Comparison of ENCODE assay signal across 13 cellular contexts in genomic region chr14:75267141-75267601, GRCh38. TPM values are rescaled to one million over a fixed set of nuclear protein-coding genes. Genes with fewer than 3 reads are reported as not detected.
A peak's percentile ranks its signal among the peaks of the same experiment; 100 is the strongest.
DNase-seq lines count a peak whose midpoint lies in the region; ATAC-seq and TF ChIP-seq lines count a peak whose summit lies in the region.
"Had no signal": no experiment of that assay in that cellular context is flagged by ENCODE, and none has a peak within 500 bp of the region (broad histone marks: within the 10 kb centered on the region; RNA-seq: fewer than 3 reads in every experiment).

No MANE protein-coding gene starts in this region.

- CTCF ChIA-PET in WTC11 (lab: Charles Lee) = interaction anchor here (0.7 to 1.0 kb wide), 2 partner anchors 8 to 28 kb away, joined by 3 read pairs; no protein-coding TSS in a partner anchor

- H3K27me3 ChIP-seq in vagina = no peaks in the 10 kb centered on the region

- TF ChIP-seq POLR2A in vagina (IDR thresholded peaks at IDR 0.05) = no peak

- peak; percentile 36 for ATAC-seq in WTC11
- ATAC-seq: K562 had no signal

- DNase-seq in WTC11 (ENCODE audit: low spot score) = no peak
- DNase-seq in foreskin fibroblast = peak; percentile 22 to 49
- no peak for DNase-seq in osteocyte (ENCODE audit: extremely low spot score, unreplicated experiment)
- DNase-seq in vagina (ENCODE audit: extremely low spot score in 2 of 2) = no peak
- no peak for DNase-seq in stimulated activated CD4-positive, alpha-beta T cell treated with anti-CD3 and anti-CD28 coated beads, Interleukin-4, amount 100 ng/mL, for 1 hour
- no peak for DNase-seq in ACHN
- no peak for DNase-seq in posterior cingulate gyrus
- DNase-seq: activated T-cell treated with anti-CD3 and anti-CD28 coated beads, Interleukin-2, amount 50 U/mL, for 24 hours; GF-D8; naive B cell; NCI-H345 had no signal

- TF ChIP-seq CTCF in WTC11 (IDR thresholded peaks at IDR 0.05) (no peak), foreskin fibroblast (IDR thresholded peaks at IDR 0.05; ENCODE audit: low read depth, low read length) (no peak), osteocyte (IDR thresholded peaks at IDR 0.05) (no peak), vagina (IDR thresholded peaks at IDR 0.05) (no peak)

- H3K4me3 Mint-ChIP-seq in WTC11 = no peak overlapping the region
- H3K4me3 Mint-ChIP-seq in osteocyte (ENCODE audit: unreplicated experiment) = peak overlapping the region; percentile 38
- H3K4me3 Mint-ChIP-seq: activated T-cell treated with anti-CD3 and anti-CD28 coated beads, Interleukin-2, amount 50 U/mL, for 24 hours; naive B cell; T-helper 1 cell treated with Interleukin-12 subunit alpha and Interleukin-12 subunit beta and Interleukin-4 antibody, amounts not matched to agents 30 μg/mL and 1 μg/mL, for 36 hours had no signal

- H3K4me3 ChIP-seq in foreskin fibroblast (ENCODE audit: low read depth in 1 of 2, low read length in 2 of 2) = no peak overlapping the region
- no peak overlapping the region for H3K4me3 ChIP-seq in vagina
- H3K4me3 ChIP-seq: K562 had no signal

- peaks cover 20% of the 10 kb centered on the region for H3K4me1 Mint-ChIP-seq in WTC11
- H3K4me1 Mint-ChIP-seq in osteocyte (ENCODE audit: unreplicated experiment) = peaks cover 27% of the 10 kb centered on the region

- H3K27ac ChIP-seq in vagina = peak overlapping the region; percentile 74

- no peaks in the 10 kb centered on the region for H3K36me3 ChIP-seq in vagina

- H3K36me3 Mint-ChIP-seq in WTC11 (no peaks in the 10 kb centered on the region), osteocyte (ENCODE audit: unreplicated experiment) (no peaks in the 10 kb centered on the region)
- H3K36me3 Mint-ChIP-seq: naive B cell had no signal

- H3K27ac Mint-ChIP-seq in WTC11 = peak overlapping the region; percentile 31
- peak overlapping the region; percentile 92 for H3K27ac Mint-ChIP-seq in osteocyte (ENCODE audit: unreplicated experiment)
- H3K27ac Mint-ChIP-seq: activated T-cell treated with anti-CD3 and anti-CD28 coated beads, Interleukin-2, amount 50 U/mL, for 24 hours; T-helper 1 cell treated with Interleukin-12 subunit alpha and Interleukin-12 subunit beta and Interleukin-4 antibody, amounts not matched to agents 30 μg/mL and 1 μg/mL, for 36 hours had no signal

- H3K9me3 Mint-ChIP-seq in WTC11 (no peaks in the 10 kb centered on the region), osteocyte (ENCODE audit: unreplicated experiment) (no peaks in the 10 kb centered on the region)
- H3K9me3 Mint-ChIP-seq: activated T-cell treated with anti-CD3 and anti-CD28 coated beads, Interleukin-2, amount 50 U/mL, for 24 hours; naive B cell; T-helper 1 cell treated with Interleukin-12 subunit alpha and Interleukin-12 subunit beta and Interleukin-4 antibody, amounts not matched to agents 30 μg/mL and 1 μg/mL, for 36 hours had no signal

- in situ Hi-C loops in ACHN (cut with HindIII; ENCODE audit: low pct_ligation_motif_present, low pct_unique_long_range_greater_than_20kb, low sequenced_read_pairs) = no loop called here

- POLR2A ChIA-PET in WTC11 (lab: Charles Lee) = interaction anchor here (0.7 to 1.7 kb wide), 8 partner anchors 8 to 1250 kb away, joined by 4 to 12 read pairs (median 6); partner anchors contain the start of gene FOS

- no peaks in the 10 kb centered on the region for H3K9me3 ChIP-seq in vagina

- H3K27me3 Mint-ChIP-seq in WTC11 (ENCODE audit: low read depth) (no peaks in the 10 kb centered on the region), osteocyte (ENCODE audit: unreplicated experiment) (no peaks in the 10 kb centered on the region)
- H3K27me3 Mint-ChIP-seq: activated T-cell treated with anti-CD3 and anti-CD28 coated beads, Interleukin-2, amount 50 U/mL, for 24 hours had no signal

- H3K4me1 ChIP-seq in vagina = peaks cover 19% of the 10 kb centered on the region

- intact Hi-C loops in vagina (cut with DNase I) (no loop called here), posterior cingulate gyrus (cut with DNase I) (no loop called here)

TF ChIP-seq in WTC11, 78 proteins besides CTCF, POLR2A, EP300 and RAD21:
- TF ChIP-seq NFATC4 (CRISPR knock-in tag; IDR thresholded peaks at IDR 0.05) = no peak
- no peak for TF ChIP-seq OVOL2 (CRISPR knock-in tag; IDR thresholded peaks at IDR 0.05; ENCODE audit: borderline replicate concordance)
- TF ChIP-seq ZSCAN18 (CRISPR knock-in tag; IDR thresholded peaks at IDR 0.05) = no peak
- no peak for TF ChIP-seq IRF2 (CRISPR knock-in tag; IDR thresholded peaks at IDR 0.05; ENCODE audit: borderline replicate concordance, low read depth)
- TF ChIP-seq FOXJ3 (CRISPR knock-in tag; IDR thresholded peaks at IDR 0.05; ENCODE audit: borderline replicate concordance) = no peak
- no peak for TF ChIP-seq ZNF219 (CRISPR knock-in tag; IDR thresholded peaks at IDR 0.05; ENCODE audit: borderline replicate concordance)
- no peak for TF ChIP-seq PRRX2 (CRISPR knock-in tag; IDR thresholded peaks at IDR 0.05)
- no peak for TF ChIP-seq KAT7 (CRISPR knock-in tag; IDR thresholded peaks at IDR 0.05; ENCODE audit: borderline replicate concordance)
- TF ChIP-seq MAX (CRISPR knock-in tag; IDR thresholded peaks at IDR 0.05) = no peak
- no peak for TF ChIP-seq ETV6 (CRISPR knock-in tag; IDR thresholded peaks at IDR 0.05)
- no peak for TF ChIP-seq ESRRA (CRISPR knock-in tag; IDR thresholded peaks at IDR 0.05; ENCODE audit: borderline replicate concordance)
- TF ChIP-seq FOXP1 (CRISPR knock-in tag; IDR thresholded peaks at IDR 0.05; ENCODE audit: borderline replicate concordance) = no peak
- no peak for TF ChIP-seq ZNF263 (CRISPR knock-in tag; IDR thresholded peaks at IDR 0.05; ENCODE audit: low read depth)
- TF ChIP-seq ZNF512 (CRISPR knock-in tag; IDR thresholded peaks at IDR 0.05; ENCODE audit: borderline replicate concordance) = no peak
- TF ChIP-seq NR1H2 (CRISPR knock-in tag; IDR thresholded peaks at IDR 0.05) = no peak
- TF ChIP-seq RORB (CRISPR knock-in tag; IDR thresholded peaks at IDR 0.05) = no peak
- TF ChIP-seq TEAD1 (CRISPR knock-in tag; IDR thresholded peaks at IDR 0.05) = no peak
- TF ChIP-seq ZBTB43 (CRISPR knock-in tag; IDR thresholded peaks at IDR 0.05) = no peak

RNA-seq across cellular contexts. Expression of gene FOS, which starts 11.5 kb away (rescaled TPM):
- total RNA-seq in WTC11 (2021) = 23.9 to 57.4 TPM (median 50.8 TPM) in 3 replicates
- total RNA-seq in osteocyte = 438 and 598 TPM in 2 replicates
- 884 TPM for total RNA-seq in vagina

Comparison
In these comparisons a context has a peak if more than half of its experiments do, and no peak if none do; other contexts are left out.
1. DNase-seq: peak in foreskin fibroblast (2 of 2); none in WTC11 (single experiment), osteocyte (single experiment), vagina (0 of 2), stimulated activated CD4-positive, alpha-beta T cell treated with anti-CD3 and anti-CD28 coated beads, Interleukin-4, amount 100 ng/mL, for 1 hour (single experiment), ACHN (single experiment) and posterior cingulate gyrus (0 of 10).